ENCODE assay signal across 6 cellular contexts in the genomic region with DNA sequence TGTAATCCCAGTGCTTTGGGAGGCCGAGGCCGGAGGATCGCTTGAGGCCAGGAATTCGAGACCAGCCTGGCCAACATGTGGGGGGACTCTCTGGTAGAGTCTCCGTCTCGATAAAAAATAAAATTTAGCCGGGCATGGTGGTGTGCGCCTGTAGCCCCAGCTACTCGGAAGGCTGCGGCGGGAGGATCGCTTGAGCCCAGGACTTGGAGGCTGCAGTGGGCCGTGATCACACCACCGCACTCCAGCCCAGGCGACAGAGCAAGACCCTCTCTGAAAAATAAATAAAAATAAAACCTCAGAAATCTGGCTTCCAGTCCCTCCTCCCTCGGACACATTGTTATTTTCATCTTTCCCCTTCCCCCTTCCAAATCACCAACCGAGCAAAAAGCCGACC. TPM values are rescaled to one million over a fixed set of nuclear protein-coding genes. Genes with fewer than 3 reads are reported as not detected.
A peak's percentile ranks its signal among the peaks of the same experiment; 100 is the strongest.
DNase-seq lines count a peak whose midpoint lies in the region; TF ChIP-seq lines count a peak whose summit lies in the region.

No MANE protein-coding gene starts in this region.

- peak overlapping the region; percentile 79 for H3K4me2 ChIP-seq in H9 (ENCODE audit: insufficient read depth, insufficient read length, low read length)

- no peak overlapping the region for H3K4ac ChIP-seq in H9 (ENCODE audit: low read depth, low read length)

- peak overlapping the region; percentile 71 for H3K9ac ChIP-seq in H9 (ENCODE audit: extremely low read depth, insufficient read length, low read length)

- H3K23me2 ChIP-seq in H9 (ENCODE audit: insufficient read length, low read depth, low read length, poor library complexity, severe bottlenecking): peaks cover 20% of the 10 kb centered on the region

- no peak overlapping the region for H3K56ac ChIP-seq in H9 (ENCODE audit: insufficient read length, low read depth, low read length)

- H2BK20ac ChIP-seq in H9 (ENCODE audit: low read depth, low read length, poor library complexity, severe bottlenecking): no peak overlapping the region

- peaks cover 4% of the 10 kb centered on the region; the same call in 1 of the 2 replicates for H3K79me2 ChIP-seq in H9 (ENCODE audit: insufficient read depth, low read length)

- H3K4me3 Mint-ChIP-seq in H9: peak overlapping the region; percentile 92 to 95
- H3K4me3 Mint-ChIP-seq in immature natural killer cell: peak overlapping the region; percentile 91 to 98 (median 97)

- no peaks in the 10 kb centered on the region for H4K20me1 ChIP-seq in H9 (ENCODE audit: control insufficient read depth, insufficient read depth, insufficient read length)

- no peak overlapping the region for H2BK12ac ChIP-seq in H9 (ENCODE audit: insufficient read length, low read depth, low read length)

- H3K9me3 Mint-ChIP-seq in H9 (no peaks in the 10 kb centered on the region; a peak in 1 of 5 replicates), immature natural killer cell (no peaks in the 10 kb centered on the region)

- no peak overlapping the region for H4K91ac ChIP-seq in H9 (ENCODE audit: insufficient read length, low read depth, low read length)

- H3T11ph ChIP-seq in H9 (ENCODE audit: low read length): no peak overlapping the region

- DNase-seq in H9 (no peak), immature natural killer cell (no peak), DMS79 (lab: John Stamatoyannopoulos, UW) (no peak), COR-L47 (lab: John Stamatoyannopoulos, UW) (no peak), NCI-H345 (lab: John Stamatoyannopoulos, UW) (no peak)

- peak overlapping the region; percentile 71 for H3K4me3 ChIP-seq in WI38 (ENCODE audit: low read depth, low read length)

- no peaks in the 10 kb centered on the region for H3K79me1 ChIP-seq in H9 (ENCODE audit: insufficient read depth, low read depth, low read length, poor library complexity, severe bottlenecking)

- H4K5ac ChIP-seq in H9 (ENCODE audit: insufficient read length, low read depth, low read length): no peak overlapping the region

- H3K4me1 ChIP-seq in H9 (ENCODE audit: insufficient read depth, low read length): 0 out of 2 replicates have a peak, but pooled peaks cover 3% of the 10 kb centered on the region

- no peak overlapping the region for H3K23ac ChIP-seq in H9 (ENCODE audit: insufficient read length, low read depth, low read length)

- H2BK5ac ChIP-seq in H9 (ENCODE audit: insufficient read length, low read length): no peak overlapping the region

- peak overlapping the region; percentile 26; the same call in 1 of the 2 replicates for H3K14ac ChIP-seq in H9 (ENCODE audit: insufficient read depth, low read length)

- WGBS in H9 (ENCODE audit: extremely low coverage, insufficient read length, low lambda C conversion rate): no CpG with 5 or more reads among the region's 18 CpGs

- H3K27ac Mint-ChIP-seq in H9: peak overlapping the region; percentile 94 to 99 (median 99)
- H3K27ac Mint-ChIP-seq in immature natural killer cell: peak overlapping the region; percentile 99 to 100 (median 100)

- H3K36me3 Mint-ChIP-seq in H9 (ENCODE audit: insufficient read depth in 1 of 3, low read depth in 3 of 3) (peaks cover 16 to 37% (median 33%) of the 10 kb centered on the region in 3 experiments), immature natural killer cell (peaks cover 0 to 11% (median 0%) of the 10 kb centered on the region in 3 donors)

- H2AFZ ChIP-seq in H9 (ENCODE audit: low read length): no peak overlapping the region

- H2AK5ac ChIP-seq in H9 (ENCODE audit: insufficient read length, low read length): no peak overlapping the region

- H3K4me1 Mint-ChIP-seq in H9 (peaks cover 18 to 25% of the 10 kb centered on the region in 2 experiments), immature natural killer cell (peaks cover 41 to 50% of the 10 kb centered on the region in 2 donors)

- no peak overlapping the region for H2BK15ac ChIP-seq in H9 (ENCODE audit: low read depth, low read length)

- no peaks in the 10 kb centered on the region for H3K27me3 ChIP-seq in H9 (ENCODE audit: insufficient read depth, low read length)

- H3K27me3 Mint-ChIP-seq in H9 (ENCODE audit: low read depth) (no peaks in the 10 kb centered on the region), immature natural killer cell (ENCODE audit: low read depth in 3 of 3) (peaks cover 9 to 16% (median 13%) of the 10 kb centered on the region in 3 donors)

- H3K9me3 ChIP-seq in H9 (ENCODE audit: control insufficient read depth, low read depth, low read length): no peaks in the 10 kb centered on the region

- H3K18ac ChIP-seq in H9 (ENCODE audit: insufficient read length, low read depth, low read length): peak overlapping the region; percentile 20

- H3K27ac ChIP-seq in H9 (ENCODE audit: insufficient read length, low read depth, low read length): no peak overlapping the region

- H2BK120ac ChIP-seq in H9 (ENCODE audit: low read depth, low read length, poor library complexity, severe bottlenecking): no peak overlapping the region

- H4K8ac ChIP-seq in H9 (replicated peaks; ENCODE audit: insufficient read length, low read depth, low read length): no peak overlapping the region

- TF ChIP-seq CTCF in H9 (conservative IDR thresholded peaks at IDR 0.05): no peak
- TF ChIP-seq CTCF in WI38 (IDR thresholded peaks at IDR 0.05; ENCODE audit: low read depth, low read length): no peak

RNA-seq across cellular contexts. Expression of gene IRGQ, which starts 0.3 kb away (rescaled TPM):
- 24.1 and 25.4 TPM in 2 replicates for total RNA-seq in H9 (2021)
- 1 to 10 TPM in 1 of 3 donors, under 1 TPM in 1, not detected in 1; 0.38 to 2.6 TPM for polyA plus RNA-seq in immature natural killer cell

RNA-seq across cellular contexts. Expression of gene ZNF576, which starts 0.8 kb away (rescaled TPM):
- total RNA-seq in H9 (2021): 16.3 and 19.7 TPM in 2 replicates
- 10 to 100 TPM in 1 of 3 donors, 1 to 10 TPM in 2; 6.7 to 12.8 (median 7.1) TPM for polyA plus RNA-seq in immature natural killer cell

RNA-seq across cellular contexts. Expression of gene SRRM5, which starts 16.3 kb away (rescaled TPM):
- total RNA-seq in H9 (2021): 0.44 and 0.70 TPM in 2 replicates
- under 1 TPM in 2 of 3 donors, not detected in 1; 0.43 to 0.86 TPM for polyA plus RNA-seq in immature natural killer cell

RNA-seq across cellular contexts. Expression of gene PINLYP, which starts 20.0 kb away (rescaled TPM):
- 11.4 and 11.9 TPM in 2 replicates for total RNA-seq in H9 (2021)
- 1 to 10 TPM in 1 of 3 donors, under 1 TPM in 1, not detected in 1; 0.61 to 3.9 TPM for polyA plus RNA-seq in immature natural killer cell

RNA-seq across cellular contexts. Expression of gene XRCC1, which starts 20.3 kb away (rescaled TPM):
- total RNA-seq in H9 (2021): 38.0 and 42.8 TPM in 2 replicates
- 10 to 100 TPM; 13.3 to 34.3 (median 15.2) TPM for polyA plus RNA-seq in immature natural killer cell
